Comparison of ENCODE assay signal across 26 cellular contexts in genomic region chrX:21004835-21005234, GRCh38.
DNase-seq lines count a peak whose midpoint lies in the region; ATAC-seq, FAIRE-seq and TF ChIP-seq lines count a peak whose summit lies in the region.
"Had no signal": no experiment of that assay in that cellular context is flagged by ENCODE, and none has a peak within 500 bp of the region (broad histone marks: within the 10 kb centered on the region; RNA-seq: fewer than 3 reads in every experiment).

No MANE protein-coding gene starts in this region.

- TF ChIP-seq CTCF in bronchial epithelial cell (IDR thresholded peaks at IDR 0.05; ENCODE audit: insufficient read depth, low read length, severe bottlenecking), result no peak
- TF ChIP-seq CTCF in progenitor cell of endocrine pancreas (IDR thresholded peaks at IDR 0.05; ENCODE audit: unreplicated experiment), result no peak

- no peak for ATAC-seq in HG02642 (IDR thresholded peaks at IDR 0.05; ENCODE audit: poor library complexity, unreplicated experiment)

- no peak overlapping the region for H3K27ac Mint-ChIP-seq in progenitor cell of endocrine pancreas
- H3K27ac Mint-ChIP-seq: activated T-cell treated with anti-CD3 and anti-CD28 coated beads, Interleukin-2, amount 50 U/mL, for 24 hours; neural progenitor cell; stimulated activated naive CD8-positive, alpha-beta T cell treated with anti-CD3 and anti-CD28 coated beads, Interleukin-15, Interleukin-2, amounts not matched to agents 100 ng/mL and 50 ng/mL, for 24 hours had no signal

- H3K27me3 ChIP-seq in bronchial epithelial cell (ENCODE audit: control insufficient read depth, insufficient read depth, low read length), result no peaks in the 10 kb centered on the region
- H3K27me3 ChIP-seq: esophagus muscularis mucosa, neural progenitor cell had no signal

- H3K36me3 Mint-ChIP-seq in progenitor cell of endocrine pancreas (ENCODE audit: insufficient read depth), result no peaks in the 10 kb centered on the region
- H3K36me3 Mint-ChIP-seq: neural progenitor cell had no signal

- FAIRE-seq in bronchial epithelial cell (lab: Jason Lieb, UNC), result no peak

- no peaks in the 10 kb centered on the region for H3K36me3 ChIP-seq in bronchial epithelial cell (ENCODE audit: control insufficient read depth, insufficient read depth, low read length)
- H3K36me3 ChIP-seq: esophagus muscularis mucosa, left ventricle myocardium inferior, neural progenitor cell, prostate gland had no signal

- DNase-seq in EH (ENCODE audit: low read depth), result peak; percentile 2
- DNase-seq in NCI-H2227 (lab: John Stamatoyannopoulos, UW; ENCODE audit: unreplicated experiment), result peak; percentile 36
- DNase-seq in bronchial epithelial cell (ENCODE audit: low read depth), result peak; percentile 75
- DNase-seq in kidney tubule cell (ENCODE audit: low spot score), result peak; percentile 41
- no peak for DNase-seq in NCI-H345 (lab: John Stamatoyannopoulos, UW)
- no peak for DNase-seq in NCI-H1105 (lab: John Stamatoyannopoulos, UW)
- DNase-seq in progenitor cell of endocrine pancreas (ENCODE audit: low spot score, unreplicated experiment), result no peak
- DNase-seq: activated CD4-positive, alpha-beta T cell treated with anti-CD3 and anti-CD28 coated beads for 1 hour; activated naive CD4-positive, alpha-beta T cell treated with Interleukin-2 at 50 U/mL for 16 hours; activated T-cell treated with anti-CD3 and anti-CD28 coated beads, Interleukin-2, amount 50 U/mL, for 24 hours; AML-193; Caco-2; cerebellar nuclear complex; effector CD8-positive, alpha-beta T cell; head of caudate nucleus; left ventricle myocardium inferior; MV-4-11; NCI-H1930; NCI-H446 treated with DMSO at 0.1 percent for 48 hours; stimulated activated CD4-positive, alpha-beta T cell treated with anti-CD3 and anti-CD28 coated beads, Interleukin-4, amount 100 ng/mL, for 24 hours had no signal

- no peak overlapping the region for H3K4me3 ChIP-seq in bronchial epithelial cell (ENCODE audit: low read depth, low read length)
- H3K4me3 ChIP-seq: esophagus muscularis mucosa, left ventricle myocardium inferior, neural progenitor cell, prostate gland, skin epidermis had no signal

- H3K27me3 Mint-ChIP-seq in progenitor cell of endocrine pancreas, result no peaks in the 10 kb centered on the region
- H3K27me3 Mint-ChIP-seq: stimulated activated naive CD8-positive, alpha-beta T cell treated with anti-CD3 and anti-CD28 coated beads, Interleukin-15, Interleukin-2, amounts not matched to agents 100 ng/mL and 50 ng/mL, for 24 hours had no signal

- peaks cover 4% of the 10 kb centered on the region for H3K4me1 Mint-ChIP-seq in progenitor cell of endocrine pancreas (ENCODE audit: low read depth)
- H3K4me1 Mint-ChIP-seq: neural progenitor cell had no signal

- peaks cover 3% of the 10 kb centered on the region for H3K9me3 Mint-ChIP-seq in progenitor cell of endocrine pancreas (ENCODE audit: low read depth)
- H3K9me3 Mint-ChIP-seq: activated T-cell treated with anti-CD3 and anti-CD28 coated beads, Interleukin-2, amount 50 U/mL, for 24 hours; stimulated activated naive CD8-positive, alpha-beta T cell treated with anti-CD3 and anti-CD28 coated beads, Interleukin-15, Interleukin-2, amounts not matched to agents 100 ng/mL and 50 ng/mL, for 24 hours had no signal

- no peak overlapping the region for H3K4me3 Mint-ChIP-seq in progenitor cell of endocrine pancreas (ENCODE audit: low read depth)
- H3K4me3 Mint-ChIP-seq: activated T-cell treated with anti-CD3 and anti-CD28 coated beads, Interleukin-2, amount 50 U/mL, for 24 hours; neural progenitor cell; stimulated activated naive CD8-positive, alpha-beta T cell treated with anti-CD3 and anti-CD28 coated beads, Interleukin-15, Interleukin-2, amounts not matched to agents 100 ng/mL and 50 ng/mL, for 24 hours had no signal

Comparison
In these comparisons a context has a peak if more than half of its experiments do, and no peak if none do; other contexts are left out.
1. DNase-seq: peak in EH (single experiment), NCI-H2227 (single experiment), bronchial epithelial cell (single experiment) and kidney tubule cell (single experiment); none in NCI-H345 (single experiment), NCI-H1105 (single experiment) and progenitor cell of endocrine pancreas (single experiment).